In genomic region chr6:157763129-157763893, GRCh38 we compare ENCODE assay signal across 8 cellular contexts. TPM values are rescaled to one million over a fixed set of nuclear protein-coding genes. Genes with fewer than 3 reads are reported as not detected.
DNase-seq lines count a peak whose midpoint lies in the region; ATAC-seq lines count a peak whose summit lies in the region.

No MANE protein-coding gene starts in this region.

- no peaks in the 10 kb centered on the region for H3K36me3 Mint-ChIP-seq in activated CD8-positive, alpha-beta T cell treated with anti-CD3 and anti-CD28 coated beads, Interleukin-2, amount 10 ng/mL, durations not matched to agents 7 days and 5 days (ENCODE audit: low read depth)

- CTCF ChIA-PET in activated CD8-positive, alpha-beta T cell treated with anti-CD3 and anti-CD28 coated beads, Interleukin-2, amount 10 ng/mL, durations not matched to agents 7 days and 5 days (lab: Charles Lee) = interaction anchor here (1.0 to 6.9 kb wide), 11 partner anchors 28 to 448 kb away, joined by 3 to 79 read pairs (median 5); no protein-coding TSS in a partner anchor

- H3K9me3 Mint-ChIP-seq in activated CD8-positive, alpha-beta T cell treated with anti-CD3 and anti-CD28 coated beads, Interleukin-2, amount 10 ng/mL, durations not matched to agents 7 days and 5 days (ENCODE audit: insufficient read depth) = no peaks in the 10 kb centered on the region

- no peak for ATAC-seq in activated CD8-positive, alpha-beta T cell treated with anti-CD3 and anti-CD28 coated beads, Interleukin-2, amount 10 ng/mL, durations not matched to agents 7 days and 5 days
- ATAC-seq in GM19395 (IDR thresholded peaks at IDR 0.05; ENCODE audit: unreplicated experiment) = no peak

- peaks cover 73% of the 10 kb centered on the region for H3K4me1 Mint-ChIP-seq in activated CD8-positive, alpha-beta T cell treated with anti-CD3 and anti-CD28 coated beads, Interleukin-2, amount 10 ng/mL, durations not matched to agents 7 days and 5 days (ENCODE audit: low read depth)

- peaks cover 10% of the 10 kb centered on the region for H3K27me3 Mint-ChIP-seq in activated CD8-positive, alpha-beta T cell treated with anti-CD3 and anti-CD28 coated beads, Interleukin-2, amount 10 ng/mL, durations not matched to agents 7 days and 5 days (ENCODE audit: low read depth)

- H3K4me3 ChIP-seq in GM08714 (ENCODE audit: low read length) = peak overlapping the region; percentile 33; the same call in 1 of the 2 replicates

- H3K4me3 Mint-ChIP-seq in activated CD8-positive, alpha-beta T cell treated with anti-CD3 and anti-CD28 coated beads, Interleukin-2, amount 10 ng/mL, durations not matched to agents 7 days and 5 days = peak overlapping the region; percentile 46

- peak overlapping the region; percentile 91 for H3K27ac Mint-ChIP-seq in activated CD8-positive, alpha-beta T cell treated with anti-CD3 and anti-CD28 coated beads, Interleukin-2, amount 10 ng/mL, durations not matched to agents 7 days and 5 days

- DNase-seq in NCI-H1436 (lab: John Stamatoyannopoulos, UW) (peak; percentile 35), germinal center (ENCODE audit: low spot score) (peak; percentile 23), retina (peak; percentile 31), NOMO-1 treated with DMSO at 0.1 percent for 48 hours (lab: John Stamatoyannopoulos, UW; ENCODE audit: unreplicated experiment) (no peak), cortex of kidney (lab: John Stamatoyannopoulos, UW) (no peak)
- peak; percentile 29 for DNase-seq in activated CD8-positive, alpha-beta T cell treated with anti-CD3 and anti-CD28 coated beads, Interleukin-2, amount 10 ng/mL, durations not matched to agents 7 days and 5 days

- POLR2A ChIA-PET in activated CD8-positive, alpha-beta T cell treated with anti-CD3 and anti-CD28 coated beads, Interleukin-2, amount 10 ng/mL, durations not matched to agents 7 days and 5 days (lab: Charles Lee) = interaction anchor here (1.0 to 1.6 kb wide), 3 partner anchors 37 to 103 kb away, joined by 3 to 4 read pairs (median 4); no protein-coding TSS in a partner anchor

RNA-seq across cellular contexts. Expression of gene SNX9, which starts 59.7 kb away (rescaled TPM):
- 1 to 10 TPM; 9.1 to 9.2 TPM for total RNA-seq in activated CD8-positive, alpha-beta T cell treated with anti-CD3 and anti-CD28 coated beads, Interleukin-2, amount 10 ng/mL, durations not matched to agents 7 days and 5 days

Comparison
In these comparisons a context has a peak if more than half of its experiments do, and no peak if none do; other contexts are left out.
1. DNase-seq: peak in NCI-H1436 (single experiment), activated CD8-positive, alpha-beta T cell treated with anti-CD3 and anti-CD28 coated beads, Interleukin-2, amount 10 ng/mL, durations not matched to agents 7 days and 5 days (single experiment), germinal center (single experiment) and retina (single experiment); none in NOMO-1 treated with DMSO at 0.1 percent for 48 hours (single experiment) and cortex of kidney (single experiment).